In the genomic region with DNA sequence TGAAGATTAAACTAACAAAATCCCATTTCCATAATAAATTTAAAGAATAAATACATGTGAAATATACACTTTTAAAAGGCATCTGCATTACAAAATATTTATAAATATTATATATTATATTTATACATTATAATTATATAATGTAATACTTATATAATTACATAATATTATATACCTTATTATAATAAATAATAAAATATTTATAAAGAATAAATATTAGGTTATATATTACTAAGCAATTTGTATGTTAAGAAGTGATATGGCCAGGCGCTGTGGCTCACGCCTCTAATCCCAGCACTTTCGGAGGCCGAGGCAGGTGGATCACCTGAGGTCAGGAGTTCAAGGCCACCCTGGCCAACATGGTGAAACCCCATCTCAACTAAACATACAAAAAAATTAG, we compare ENCODE assay signal across 27 cellular contexts.
A peak's percentile ranks its signal among the peaks of the same experiment; 100 is the strongest.
DNase-seq lines count a peak whose midpoint lies in the region; ATAC-seq, FAIRE-seq and TF ChIP-seq lines count a peak whose summit lies in the region.
"Had no signal": no experiment of that assay in that cellular context is flagged by ENCODE, and none has a peak within 500 bp of the region (broad histone marks: within the 10 kb centered on the region; RNA-seq: fewer than 3 reads in every experiment).

No MANE protein-coding gene starts in this region.

- H3K79me2 ChIP-seq in HepG2 (ENCODE audit: insufficient read depth, low read length) = peaks cover 37% of the 10 kb centered on the region

- POLR2A ChIA-PET in HepG2 (lab: Yijun Ruan, JAX) = no interaction called here
- POLR2A ChIA-PET in WTC11 (lab: Charles Lee) = no interaction called here

- TF ChIP-seq RAD21 in HepG2 (CRISPR knock-in tag; IDR thresholded peaks at IDR 0.05) = no peak

- H3K36me3 Mint-ChIP-seq in WTC11 = no peaks in the 10 kb centered on the region
- H3K36me3 Mint-ChIP-seq in activated T-cell treated with anti-CD3 and anti-CD28 coated beads, Interleukin-2, amount 50 U/mL, for 4 hours (ENCODE audit: insufficient read depth) = no peaks in the 10 kb centered on the region
- H3K36me3 Mint-ChIP-seq: CD14-positive monocyte; CD8-positive, alpha-beta memory T cell had no signal

- intact Hi-C loops in HepG2 (cut with micrococcal nuclease; ENCODE audit: unreplicated experiment) = loop anchor here (5.0 kb wide), 1 partner anchor 96 kb away; a partner anchor contains a TSS
- intact Hi-C loops in right lobe of liver (cut with DNase I) = no loop called here
- intact Hi-C loops in vagina (cut with DNase I) = no loop called here

- 95% methylated on average over 4 of the region's 4 CpGs for WGBS in HepG2 (ENCODE audit: low lambda C conversion rate)
- WGBS in right lobe of liver (ENCODE audit: insufficient coverage, low coverage, low lambda C conversion rate, missing lambda C conversion rate) = 79% methylated on average over 4 of the region's 4 CpGs
- 93 to 97% (median 96%) methylated on average over 4 of the region's 4 CpGs for WGBS in small intestine, 3 donors

- no peak for FAIRE-seq in HepG2 (lab: Jason Lieb, UNC)
- peak; percentile 91 for FAIRE-seq in frontal cortex (lab: Jason Lieb, UNC)
- FAIRE-seq in small intestine (lab: Jason Lieb, UNC) = peak; percentile 91
- FAIRE-seq: A549, D721Med, GM12891, GM18507 had no signal

- H3K4me3 Mint-ChIP-seq in WTC11 = no peak overlapping the region
- no peak overlapping the region for H3K4me3 Mint-ChIP-seq in activated T-cell treated with anti-CD3 and anti-CD28 coated beads, Interleukin-2, amount 50 U/mL, for 4 hours
- H3K4me3 Mint-ChIP-seq: CD14-positive monocyte; CD4-positive, alpha-beta T cell; CD8-positive, alpha-beta memory T cell; GM23338; H9 had no signal

- H3K9me3 ChIP-seq in HepG2 (ENCODE audit: low read length) (no peaks in the 10 kb centered on the region), right lobe of liver (no peaks in the 10 kb centered on the region), small intestine (ENCODE audit: control insufficient read depth, low read depth) (no peaks in the 10 kb centered on the region), vagina (no peaks in the 10 kb centered on the region)
- H3K9me3 ChIP-seq: A549; BE2C; BLaER1 treated with 17β-estradiol and CSF1 and Interleukin-3, amounts not matched to agents 10 nM and 100 nM had no signal

- peaks cover 31% of the 10 kb centered on the region for H3K4me1 Mint-ChIP-seq in WTC11
- H3K4me1 Mint-ChIP-seq in activated T-cell treated with anti-CD3 and anti-CD28 coated beads, Interleukin-2, amount 50 U/mL, for 4 hours (ENCODE audit: low read depth) = no peaks in the 10 kb centered on the region
- H3K4me1 Mint-ChIP-seq: CD14-positive monocyte; CD8-positive, alpha-beta memory T cell had no signal

- no peak overlapping the region for H3K4me3 ChIP-seq in HepG2 (replicated peaks in 1 of 3; ENCODE audit: insufficient read depth in 1 of 3, low read depth in 2 of 3, low read length in 3 of 3)
- no peak overlapping the region for H3K4me3 ChIP-seq in right lobe of liver
- H3K4me3 ChIP-seq in small intestine (ENCODE audit: low read depth in 1 of 2, low read length in 2 of 2) = no peak overlapping the region
- no peak overlapping the region for H3K4me3 ChIP-seq in vagina
- H3K4me3 ChIP-seq: A549; BLaER1 treated with 17β-estradiol and CSF1 and Interleukin-3, amounts not matched to agents 10 nM and 100 nM; GM23338 had no signal

- TF ChIP-seq CTCF in HepG2 (CRISPR knock-in tag; IDR thresholded peaks at IDR 0.05) (no peak), right lobe of liver (IDR thresholded peaks at IDR 0.05) (no peak), WTC11 (IDR thresholded peaks at IDR 0.05) (no peak), vagina (IDR thresholded peaks at IDR 0.05) (no peak)

- H3K4me1 ChIP-seq in HepG2 (ENCODE audit: insufficient read depth, low read length) (peaks cover 43% of the 10 kb centered on the region), right lobe of liver (peaks cover 0 to 30% (median 15%) of the 10 kb centered on the region in 4 donors), small intestine (ENCODE audit: control insufficient read depth in 2 of 2, insufficient read depth in 1 of 2, low read depth in 1 of 2, low read length in 1 of 2) (peaks cover 0 to 6% of the 10 kb centered on the region in 2 donors), vagina (peaks cover 24% of the 10 kb centered on the region)
- H3K4me1 ChIP-seq: BLaER1 treated with 17β-estradiol and CSF1 and Interleukin-3, amounts not matched to agents 10 nM and 100 nM had no signal

- no peak overlapping the region for H3K9ac ChIP-seq in HepG2 (ENCODE audit: insufficient read depth, low read depth, low read length)
- H3K9ac ChIP-seq: BLaER1 treated with 17β-estradiol and CSF1 and Interleukin-3, amounts not matched to agents 10 nM and 100 nM had no signal

- no peak overlapping the region for H3K27ac ChIP-seq in HepG2 (ENCODE audit: extremely low read length, insufficient read depth, low read length)
- H3K27ac ChIP-seq in right lobe of liver = no peak overlapping the region
- H3K27ac ChIP-seq in small intestine (ENCODE audit: low read depth in 1 of 2, low read length in 1 of 2) = no peak overlapping the region
- no peak overlapping the region for H3K27ac ChIP-seq in vagina
- H3K27ac ChIP-seq: 22Rv1; A549; BLaER1 treated with 17β-estradiol and CSF1 and Interleukin-3, amounts not matched to agents 10 nM and 100 nM had no signal

- no peaks in the 10 kb centered on the region for H4K20me1 ChIP-seq in HepG2 (ENCODE audit: insufficient read depth, low read length)
- H4K20me1 ChIP-seq: BLaER1 treated with 17β-estradiol and CSF1 and Interleukin-3, amounts not matched to agents 10 nM and 100 nM had no signal

- ATAC-seq in HepG2 = no peak
- no peak for ATAC-seq in right lobe of liver
- ATAC-seq in WTC11 = no peak
- ATAC-seq in activated T-cell treated with anti-CD3 and anti-CD28 coated beads, Interleukin-2, amount 50 U/mL, for 4 hours = no peak
- ATAC-seq: A549, GM23338, HCT116 had no signal

- H2AFZ ChIP-seq in HepG2 (ENCODE audit: low read length) = no peak overlapping the region
- H2AFZ ChIP-seq: GM23338 had no signal

- in situ Hi-C loops in HepG2 (cut with HindIII; ENCODE audit: extremely low pct_ligation_motif_present, low pct_unique_long_range_greater_than_20kb) = no loop called here

- TF ChIP-seq POLR2A in HepG2 (IDR thresholded peaks at IDR 0.05; ENCODE audit: insufficient read depth in 1 of 2, low read depth in 2 of 2, low read length in 2 of 2) (no peak), right lobe of liver (IDR thresholded peaks at IDR 0.05) (no peak), vagina (IDR thresholded peaks at IDR 0.05) (no peak)

- DNase-seq in HepG2 (ENCODE audit: low spot score) = no peak
- no peak for DNase-seq in right lobe of liver
- DNase-seq in WTC11 (ENCODE audit: low spot score) = no peak
- no peak for DNase-seq in frontal cortex (ENCODE audit: low spot score in 2 of 2)
- DNase-seq in small intestine = no peak
- no peak for DNase-seq in vagina (ENCODE audit: extremely low spot score in 2 of 2)
- no peak for DNase-seq in activated T-cell treated with anti-CD3 and anti-CD28 coated beads, Interleukin-2, amount 50 U/mL, for 4 hours
- DNase-seq in NCI-H524 treated with DMSO at 0.1 percent for 48 hours (lab: John Stamatoyannopoulos, UW) = no peak
- DNase-seq: ACHN; AML-193; BE2C; CD4-positive, alpha-beta T cell; CD8-positive, alpha-beta memory T cell; DMS 273 treated with DMSO at 0.1 percent for 48 hours; DMS79; EL; GF-D8; H9 had no signal

- H3K27me3 Mint-ChIP-seq in WTC11 (ENCODE audit: low read depth) = peaks cover 14% of the 10 kb centered on the region
- no peaks in the 10 kb centered on the region for H3K27me3 Mint-ChIP-seq in activated T-cell treated with anti-CD3 and anti-CD28 coated beads, Interleukin-2, amount 50 U/mL, for 4 hours (ENCODE audit: low read depth)
- H3K27me3 Mint-ChIP-seq: CD4-positive, alpha-beta T cell had no signal

- no peak overlapping the region for H3K27ac Mint-ChIP-seq in WTC11
- H3K27ac Mint-ChIP-seq: CD14-positive monocyte; CD4-positive, alpha-beta T cell; CD8-positive, alpha-beta memory T cell; GM23338; H9 had no signal

- CTCF ChIA-PET in HepG2 (lab: Yijun Ruan, JAX; ENCODE audit: low intra/inter-chr PET ratio, low total read pairs) (no interaction called here), WTC11 (lab: Charles Lee) (no interaction called here)

- no peaks in the 10 kb centered on the region for H3K9me3 Mint-ChIP-seq in WTC11
- no peaks in the 10 kb centered on the region for H3K9me3 Mint-ChIP-seq in activated T-cell treated with anti-CD3 and anti-CD28 coated beads, Interleukin-2, amount 50 U/mL, for 4 hours
- H3K9me3 Mint-ChIP-seq: CD8-positive, alpha-beta memory T cell; GM23338; H9 had no signal

- H3K4me2 ChIP-seq in HepG2 (ENCODE audit: low read depth, low read length) = no peak overlapping the region
- H3K4me2 ChIP-seq: A549; BLaER1 treated with 17β-estradiol and CSF1 and Interleukin-3, amounts not matched to agents 10 nM and 100 nM; GM23338 had no signal

- TF ChIP-seq EP300 in HepG2 (IDR thresholded peaks at IDR 0.05; ENCODE audit: low read depth in 2 of 2, low read length in 2 of 2) (no peak), HepG2 (CRISPR knock-in tag; IDR thresholded peaks at IDR 0.05; ENCODE audit: borderline replicate concordance) (no peak)

- no peaks in the 10 kb centered on the region for H3K27me3 ChIP-seq in HepG2 (ENCODE audit: control insufficient read depth in 1 of 2, insufficient read depth in 2 of 2, low read length in 2 of 2)
- H3K27me3 ChIP-seq in right lobe of liver = no peaks in the 10 kb centered on the region
- no peaks in the 10 kb centered on the region for H3K27me3 ChIP-seq in small intestine (ENCODE audit: control insufficient read depth in 2 of 2, insufficient read depth in 2 of 2, low read length in 2 of 2)
- no peaks in the 10 kb centered on the region for H3K27me3 ChIP-seq in vagina
- H3K27me3 ChIP-seq: BE2C; BLaER1 treated with 17β-estradiol and CSF1 and Interleukin-3, amounts not matched to agents 10 nM and 100 nM had no signal

- no TSS peak for BruUV-seq in HepG2 (replicated peaks; lab: Mats Ljungman, UMichigan)

- H3K36me3 ChIP-seq in HepG2 (replicated peaks in 1 of 2; ENCODE audit: control insufficient read depth in 1 of 2, insufficient read depth in 2 of 2, low read length in 2 of 2) (no peaks in the 10 kb centered on the region), right lobe of liver (no peaks in the 10 kb centered on the region), small intestine (ENCODE audit: control insufficient read depth in 2 of 2, insufficient read depth in 2 of 2, low read length in 2 of 2) (no peaks in the 10 kb centered on the region), vagina (no peaks in the 10 kb centered on the region)
- H3K36me3 ChIP-seq: BE2C; BLaER1 treated with 17β-estradiol and CSF1 and Interleukin-3, amounts not matched to agents 10 nM and 100 nM had no signal

TF ChIP-seq in WTC11, 78 proteins besides CTCF, POLR2A, EP300 and RAD21 (continues in another document):
- no peak for TF ChIP-seq CBFB (CRISPR knock-in tag; IDR thresholded peaks at IDR 0.05; ENCODE audit: low read depth)
